Comparison of ENCODE assay signal across 26 cellular contexts in genomic region chr5:12911156-12911555, GRCh38.
"Had no signal": no experiment of that assay in that cellular context is flagged by ENCODE, and none has a peak within 500 bp of the region (broad histone marks: within the 10 kb centered on the region; RNA-seq: fewer than 3 reads in every experiment).

No MANE protein-coding gene starts in this region.

- H3K36me3 ChIP-seq: ascending aorta, breast epithelium, colonic mucosa, esophagus muscularis mucosa, heart left ventricle, neutrophil, tibial artery had no signal

- H3K79me2 ChIP-seq: parathyroid adenoma had no signal

- H3K27ac Mint-ChIP-seq: activated B cell treated with CpG ODN at 0.5 μM for 24 hours; activated CD4-positive, alpha-beta T cell treated with anti-CD3 and anti-CD28 coated beads for 36 hours; activated naive CD4-positive, alpha-beta T cell treated with anti-CD3 and anti-CD28 coated beads, Interleukin-2, amount 50 U/mL, for 72 hours; activated T-cell treated with anti-CD3 and anti-CD28 coated beads, Interleukin-2, amount 50 U/mL, for 24 hours; activated T-helper 17 cell treated with anti-CD3 and anti-CD28 coated beads, Interleukin-2, amount 50 U/mL, for 72 hours; effector memory CD8-positive, alpha-beta T cell; memory B cell; nephron; stimulated activated effector memory CD8-positive, alpha-beta T cell treated with anti-CD3 and anti-CD28 coated beads, Interleukin-12 subunit alpha, Interleukin-12 subunit beta, amount 100 ng/mL, for 72 hours; stimulated activated naive CD8-positive, alpha-beta T cell treated with anti-CD3 and anti-CD28 coated beads, Interleukin-15, amount 100 ng/mL, for 72 hours had no signal

- H3K4me1 Mint-ChIP-seq: activated B cell treated with CpG ODN at 0.5 μM for 24 hours; activated CD4-positive, alpha-beta T cell treated with anti-CD3 and anti-CD28 coated beads for 36 hours; activated T-helper 17 cell treated with anti-CD3 and anti-CD28 coated beads, Interleukin-2, amount 50 U/mL, for 72 hours; central memory CD8-positive, alpha-beta T cell; memory B cell; nephron; stimulated activated effector memory CD8-positive, alpha-beta T cell treated with anti-CD3 and anti-CD28 coated beads, Interleukin-12 subunit alpha, Interleukin-12 subunit beta, amount 100 ng/mL, for 72 hours; stimulated activated naive CD8-positive, alpha-beta T cell treated with anti-CD3 and anti-CD28 coated beads, Interleukin-15, amount 100 ng/mL, for 72 hours had no signal

- H3K27me3 ChIP-seq: ascending aorta, breast epithelium, colonic mucosa, dorsolateral prefrontal cortex, esophagus muscularis mucosa, heart left ventricle, neutrophil, tibial artery had no signal

- H2AFZ ChIP-seq: parathyroid adenoma had no signal

- H3K9ac ChIP-seq: parathyroid adenoma had no signal

- H3K9me3 ChIP-seq: ascending aorta, breast epithelium, colonic mucosa, esophagus muscularis mucosa, neutrophil, tibial artery had no signal

- H3K4me3 ChIP-seq: ascending aorta, breast epithelium, colonic mucosa, dorsolateral prefrontal cortex, esophagus muscularis mucosa, heart left ventricle, tibial artery had no signal

- H3K9me3 Mint-ChIP-seq: central memory CD8-positive, alpha-beta T cell; memory B cell; nephron had no signal

- H3K4me3 Mint-ChIP-seq: activated B cell treated with CpG ODN at 0.5 μM for 24 hours; activated CD4-positive, alpha-beta T cell treated with anti-CD3 and anti-CD28 coated beads for 36 hours; activated T-cell treated with anti-CD3 and anti-CD28 coated beads, Interleukin-2, amount 50 U/mL, for 24 hours; activated T-helper 17 cell treated with anti-CD3 and anti-CD28 coated beads, Interleukin-2, amount 50 U/mL, for 72 hours; central memory CD8-positive, alpha-beta T cell; effector memory CD8-positive, alpha-beta T cell; memory B cell; nephron; stimulated activated effector memory CD8-positive, alpha-beta T cell treated with anti-CD3 and anti-CD28 coated beads, Interleukin-12 subunit alpha, Interleukin-12 subunit beta, amount 100 ng/mL, for 72 hours; stimulated activated naive CD8-positive, alpha-beta T cell treated with anti-CD3 and anti-CD28 coated beads, Interleukin-15, amount 100 ng/mL, for 72 hours had no signal

- DNase-seq: activated B cell treated with CpG ODN at 0.5 μM for 24 hours; activated CD4-positive, alpha-beta T cell treated with anti-CD3 and anti-CD28 coated beads for 36 hours; activated CD4-positive, alpha-beta T cell treated with anti-CD3 and anti-CD28 coated beads, Interleukin-2, amount 50 U/mL, for 4 hours; activated CD8-positive, alpha-beta memory T cell treated with anti-CD3 and anti-CD28 coated beads for 24 hours; activated CD8-positive, alpha-beta memory T cell treated with anti-CD3 and anti-CD28 coated beads, Interleukin-2, amount 50 U/mL, for 4 hours; activated T-cell treated with anti-CD3 and anti-CD28 coated beads, Interleukin-2, amount 50 U/mL, for 24 hours; colonic mucosa; dorsolateral prefrontal cortex; effector memory CD8-positive, alpha-beta T cell; heart left ventricle; left ventricle myocardium superior; right cardiac atrium; stimulated activated CD4-positive, alpha-beta T cell treated with anti-CD3 and anti-CD28 coated beads, Interleukin-1b, Interleukin-23, amount 100 ng/mL, for 48 hours; stimulated activated naive CD8-positive, alpha-beta T cell treated with anti-CD3 and anti-CD28 coated beads, Interleukin-15, amount 100 ng/mL, for 72 hours; tibial artery had no signal

- H3K36me3 Mint-ChIP-seq: memory B cell; stimulated activated effector memory CD8-positive, alpha-beta T cell treated with anti-CD3 and anti-CD28 coated beads, Interleukin-12 subunit alpha, Interleukin-12 subunit beta, amount 100 ng/mL, for 72 hours had no signal

- H3K27ac ChIP-seq: ascending aorta, breast epithelium, colonic mucosa, dorsolateral prefrontal cortex, esophagus muscularis mucosa, heart left ventricle, neutrophil, parathyroid adenoma, tibial artery had no signal

- H3K4me1 ChIP-seq: ascending aorta, breast epithelium, colonic mucosa, esophagus muscularis mucosa, heart left ventricle, parathyroid adenoma, tibial artery had no signal

- ATAC-seq: activated CD4-positive, alpha-beta T cell treated with anti-CD3 and anti-CD28 coated beads for 36 hours; activated naive CD4-positive, alpha-beta T cell treated with anti-CD3 and anti-CD28 coated beads, Interleukin-2, amount 50 U/mL, for 72 hours; activated T-helper 17 cell treated with anti-CD3 and anti-CD28 coated beads, Interleukin-2, amount 50 U/mL, for 72 hours; effector memory CD8-positive, alpha-beta T cell; heart left ventricle; left ventricle myocardium superior; right cardiac atrium; stimulated activated effector memory CD8-positive, alpha-beta T cell treated with anti-CD3 and anti-CD28 coated beads, Interleukin-12 subunit alpha, Interleukin-12 subunit beta, amount 100 ng/mL, for 72 hours; stimulated activated naive CD8-positive, alpha-beta T cell treated with anti-CD3 and anti-CD28 coated beads, Interleukin-15, amount 100 ng/mL, for 72 hours had no signal

- H3K27me3 Mint-ChIP-seq: activated B cell treated with CpG ODN at 0.5 μM for 24 hours; activated CD4-positive, alpha-beta T cell treated with anti-CD3 and anti-CD28 coated beads for 36 hours; activated T-cell treated with anti-CD3 and anti-CD28 coated beads, Interleukin-2, amount 50 U/mL, for 24 hours; activated T-helper 17 cell treated with anti-CD3 and anti-CD28 coated beads, Interleukin-2, amount 50 U/mL, for 72 hours; effector memory CD8-positive, alpha-beta T cell; memory B cell; stimulated activated naive CD8-positive, alpha-beta T cell treated with anti-CD3 and anti-CD28 coated beads, Interleukin-15, amount 100 ng/mL, for 72 hours had no signal
